In the genomic region with DNA sequence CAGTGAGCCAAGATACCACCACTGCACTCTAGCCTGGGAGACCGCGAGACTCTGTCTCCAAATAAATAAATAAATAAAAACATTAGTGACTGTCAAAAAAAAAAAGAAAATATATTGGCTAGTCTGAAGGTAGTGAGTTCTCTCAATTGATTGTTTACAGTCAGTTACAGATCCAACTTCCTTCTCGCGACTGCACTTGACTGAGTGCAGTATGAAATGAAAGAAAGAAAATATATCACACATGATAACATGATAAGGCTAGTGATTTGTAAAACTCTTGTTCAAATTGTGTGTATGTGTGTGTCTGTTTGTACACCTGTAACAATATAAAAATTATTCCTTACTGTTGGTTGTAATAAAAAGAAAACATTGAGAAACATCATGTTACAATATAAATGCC, we compare ENCODE assay signal across 18 cellular contexts. TPM values are rescaled to one million over a fixed set of nuclear protein-coding genes. Genes with fewer than 3 reads are reported as not detected.
DNase-seq lines count a peak whose midpoint lies in the region; ATAC-seq and TF ChIP-seq lines count a peak whose summit lies in the region.
"Had no signal": no experiment of that assay in that cellular context is flagged by ENCODE, and none has a peak within 500 bp of the region (broad histone marks: within the 10 kb centered on the region; RNA-seq: fewer than 3 reads in every experiment).

No MANE protein-coding gene starts in this region.

- TF ChIP-seq CTCF in VCaP (conservative IDR thresholded peaks at IDR 0.05) (no peak), mucosa of descending colon (IDR thresholded peaks at IDR 0.05) (no peak), transverse colon (IDR thresholded peaks at IDR 0.05) (no peak), upper lobe of left lung (IDR thresholded peaks at IDR 0.05) (no peak)

- H3K36me3 ChIP-seq in mucosa of descending colon (ENCODE audit: low read depth) (no peaks in the 10 kb centered on the region), transverse colon (no peaks in the 10 kb centered on the region), upper lobe of left lung (no peaks in the 10 kb centered on the region)
- H3K36me3 ChIP-seq: BLaER1 treated with 17β-estradiol and CSF1 and Interleukin-3, amounts not matched to agents 10 nM and 100 nM had no signal

- H3K4me3 ChIP-seq in mucosa of descending colon (no peak overlapping the region), transverse colon (no peak overlapping the region), upper lobe of left lung (no peak overlapping the region)
- H3K4me3 ChIP-seq: A549; BLaER1 treated with 17β-estradiol and CSF1 and Interleukin-3, amounts not matched to agents 10 nM and 100 nM had no signal

- intact Hi-C loops in mucosa of descending colon (cut with DNase I, micrococcal nuclease), result no loop called here
- intact Hi-C loops in transverse colon (cut with DNase I; ENCODE audit: low total_unique reads), result no loop called here

- in situ Hi-C loops in transverse colon (cut with MboI; ENCODE audit: low pct_ligation_motif_present in 1 of 4, low pct_unique_long_range_greater_than_20kb in 1 of 4, low sequenced_read_pairs in 3 of 4), result no loop called here

- 50 to 64% methylated on average over 4 of the region's 4 CpGs for WGBS in transverse colon (ENCODE audit: low coverage in 1 of 2), 2 donors
- WGBS in upper lobe of left lung, 2 donors, result 70 to 72% methylated on average over 4 of the region's 4 CpGs

- TF ChIP-seq EP300 in transverse colon (IDR thresholded peaks at IDR 0.05; ENCODE audit: low read depth) (no peak), upper lobe of left lung (IDR thresholded peaks at IDR 0.05) (no peak)

- no peak for DNase-seq in mucosa of descending colon
- DNase-seq in transverse colon, result no peak
- DNase-seq in upper lobe of left lung, result no peak
- no peak for DNase-seq in NOMO-1 treated with DMSO at 0.1 percent for 48 hours (lab: John Stamatoyannopoulos, UW; ENCODE audit: unreplicated experiment)
- DNase-seq: AML-193; Caco-2; Calu3; CD4-positive, alpha-beta T cell; CD8-positive, alpha-beta T cell; DMS79 treated with DMSO at 0.1 percent for 48 hours; GF-D8 had no signal

- H3K27me3 ChIP-seq in transverse colon (no peaks in the 10 kb centered on the region), upper lobe of left lung (no peaks in the 10 kb centered on the region)
- H3K27me3 ChIP-seq: BLaER1 treated with 17β-estradiol and CSF1 and Interleukin-3, amounts not matched to agents 10 nM and 100 nM had no signal

- peaks cover 6% of the 10 kb centered on the region for H3K4me1 ChIP-seq in mucosa of descending colon (ENCODE audit: low read depth)
- peaks cover 0 to 5% (median 0%) of the 10 kb centered on the region in 4 donors for H3K4me1 ChIP-seq in transverse colon
- no peaks in the 10 kb centered on the region for H3K4me1 ChIP-seq in upper lobe of left lung
- H3K4me1 ChIP-seq: A549; BLaER1 treated with 17β-estradiol and CSF1 and Interleukin-3, amounts not matched to agents 10 nM and 100 nM had no signal

- ATAC-seq in mucosa of descending colon, result peak; percentile 55
- no peak for ATAC-seq in upper lobe of left lung (ENCODE audit: low FRiP score in 2 of 2)
- ATAC-seq: A549; CD8-positive, alpha-beta T cell had no signal

- H3K9me3 ChIP-seq in mucosa of descending colon, result no peaks in the 10 kb centered on the region
- no peaks in the 10 kb centered on the region for H3K9me3 ChIP-seq in transverse colon
- no peaks in the 10 kb centered on the region for H3K9me3 ChIP-seq in upper lobe of left lung
- H3K9me3 ChIP-seq: A549; BLaER1 treated with 17β-estradiol and CSF1 and Interleukin-3, amounts not matched to agents 10 nM and 100 nM; Caco-2 had no signal

- TF ChIP-seq POLR2A in transverse colon (IDR thresholded peaks at IDR 0.05) (no peak), upper lobe of left lung (IDR thresholded peaks at IDR 0.05) (no peak)

- H3K27ac ChIP-seq in VCaP (peak overlapping the region; percentile 19; the same call in 1 of the 2 replicates), transverse colon (peak overlapping the region; percentile 16 to 44 (median 27)), upper lobe of left lung (no peak overlapping the region)
- H3K27ac ChIP-seq: 22Rv1; A549; BLaER1 treated with 17β-estradiol and CSF1 and Interleukin-3, amounts not matched to agents 10 nM and 100 nM; C4-2B had no signal

RNA-seq across cellular contexts. Expression of a gene that starts 7.9 kb away (rescaled TPM):
- not detected for total RNA-seq in mucosa of descending colon
- total RNA-seq in transverse colon, result not detected
- total RNA-seq in upper lobe of left lung, result not detected
- total RNA-seq: A172; B cell; Caco-2; Calu3; CD4-positive, alpha-beta T cell; CD8-positive, alpha-beta T cell had no signal

RNA-seq across cellular contexts. Expression of a gene that starts 10.8 kb away (rescaled TPM):
- total RNA-seq in mucosa of descending colon (100 to 1,000 TPM; 125 to 332 (median 237) TPM), transverse colon (100 to 1,000 TPM; 173 to 471 (median 252) TPM), upper lobe of left lung (under 1 TPM in 4 of 6 donors, not detected in 2; under 0.01 to 0.74 (median 0.45) TPM)
- total RNA-seq: A172; B cell; CD4-positive, alpha-beta T cell; CD8-positive, alpha-beta T cell had no signal

RNA-seq across cellular contexts. Expression of a gene that starts 33.7 kb away (rescaled TPM):
- total RNA-seq in mucosa of descending colon, result 10 to 100 TPM; 10.9 to 12.6 (median 10.9) TPM
- total RNA-seq in transverse colon, result 10 to 100 TPM in 2 of 4 donors, 1 to 10 TPM in 2; 4.1 to 12.4 (median 9.7) TPM
- total RNA-seq in upper lobe of left lung, result 10 to 100 TPM in 4 of 6 donors, 1 to 10 TPM in 2; 8.7 to 15.7 (median 10.9) TPM

Comparison
In these comparisons a context has a peak if more than half of its experiments do, and no peak if none do; other contexts are left out.
1. H3K27ac ChIP-seq: peak in VCaP (single experiment) and transverse colon (4 of 4); none in upper lobe of left lung (0 of 4).
2. RNA of a gene that starts 10.8 kb away (total RNA-seq): 173 to 471 TPM in transverse colon and 125 to 332 TPM in mucosa of descending colon; under 0.01 to 0.74 TPM in upper lobe of left lung; every median in the first group is over 10 times any median in the second.